1 cellular context compared by ENCODE assay signal in the genomic region with DNA sequence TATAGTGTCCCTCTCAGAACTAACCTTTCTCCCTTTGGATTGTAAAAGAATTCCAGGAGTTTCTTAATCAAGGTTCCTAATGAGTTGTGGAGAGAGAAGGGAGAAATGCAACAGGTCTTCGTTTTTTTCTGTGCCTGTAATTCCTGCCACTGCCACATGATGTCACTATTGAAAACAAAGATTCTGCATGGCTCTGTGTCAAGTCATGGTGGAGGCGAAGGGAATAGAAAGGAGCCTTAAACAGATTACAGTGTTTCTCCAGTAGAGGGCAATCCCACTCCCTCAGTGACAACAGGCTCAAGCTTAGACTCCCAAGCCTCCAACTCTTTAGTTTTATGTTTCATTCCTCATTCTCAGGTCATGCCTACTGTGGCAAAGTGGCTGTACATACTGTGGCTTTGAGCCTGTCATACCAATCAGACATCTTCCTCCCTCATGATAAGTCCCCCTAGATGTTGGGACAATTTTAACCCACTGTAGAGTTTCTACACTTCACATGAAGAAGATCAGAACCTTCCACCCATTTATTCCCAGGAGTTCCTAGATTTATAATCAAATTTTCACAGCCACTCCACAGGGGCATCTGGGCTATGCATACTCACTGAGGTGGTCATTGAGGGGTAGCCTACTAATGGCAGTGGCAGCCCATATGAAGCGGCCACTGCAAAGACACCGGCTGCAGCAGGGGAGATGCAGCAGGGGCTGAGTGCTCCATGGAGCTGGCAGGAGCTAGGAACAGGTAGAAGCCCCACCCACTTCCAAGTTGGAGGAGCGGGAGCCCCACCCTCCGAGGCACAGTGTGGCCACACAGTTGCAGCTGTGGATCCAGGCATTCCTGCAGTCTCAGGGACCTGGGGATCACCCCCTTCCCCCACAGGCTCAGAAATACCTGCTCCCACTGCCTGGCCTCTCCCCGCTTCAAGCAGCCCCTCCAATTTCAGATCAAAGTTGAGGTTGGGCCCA.
A peak's percentile ranks its signal among the peaks of the same experiment; 100 is the strongest.
TF ChIP-seq lines count a peak whose summit lies in the region.

No MANE protein-coding gene starts in this region.

TF ChIP-seq in HEK293, 187 proteins besides CTCF, POLR2A, EP300 and RAD21 (continued from another document):
- TF ChIP-seq, protein P1, sequence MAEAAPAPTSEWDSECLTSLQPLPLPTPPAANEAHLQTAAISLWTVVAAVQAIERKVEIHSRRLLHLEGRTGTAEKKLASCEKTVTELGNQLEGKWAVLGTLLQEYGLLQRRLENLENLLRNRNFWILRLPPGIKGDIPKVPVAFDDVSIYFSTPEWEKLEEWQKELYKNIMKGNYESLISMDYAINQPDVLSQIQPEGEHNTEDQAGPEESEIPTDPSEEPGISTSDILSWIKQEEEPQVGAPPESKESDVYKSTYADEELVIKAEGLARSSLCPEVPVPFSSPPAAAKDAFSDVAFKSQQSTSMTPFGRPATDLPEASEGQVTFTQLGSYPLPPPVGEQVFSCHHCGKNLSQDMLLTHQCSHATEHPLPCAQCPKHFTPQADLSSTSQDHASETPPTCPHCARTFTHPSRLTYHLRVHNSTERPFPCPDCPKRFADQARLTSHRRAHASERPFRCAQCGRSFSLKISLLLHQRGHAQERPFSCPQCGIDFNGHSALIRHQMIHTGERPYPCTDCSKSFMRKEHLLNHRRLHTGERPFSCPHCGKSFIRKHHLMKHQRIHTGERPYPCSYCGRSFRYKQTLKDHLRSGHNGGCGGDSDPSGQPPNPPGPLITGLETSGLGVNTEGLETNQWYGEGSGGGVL (tag by site-specific recombination; IDR thresholded peaks at IDR 0.05), result no peak
- TF ChIP-seq TRIM28 (IDR thresholded peaks at IDR 0.05; ENCODE audit: borderline replicate concordance, low read length) (peak; percentile 17; the same call in 1 of the 2 replicates), ZNF837 (tag by site-specific recombination; IDR thresholded peaks at IDR 0.05) (no peak), ZNF391 (tag by site-specific recombination; IDR thresholded peaks at IDR 0.05; ENCODE audit: borderline replicate concordance, low read depth) (no peak), ZNF558 (tag by site-specific recombination; IDR thresholded peaks at IDR 0.05) (no peak), ZNF621 (tag by site-specific recombination; IDR thresholded peaks at IDR 0.05) (no peak), SCRT2 (tag by site-specific recombination; IDR thresholded peaks at IDR 0.05) (peak; percentile 71)
- TF ChIP-seq, protein P2, sequence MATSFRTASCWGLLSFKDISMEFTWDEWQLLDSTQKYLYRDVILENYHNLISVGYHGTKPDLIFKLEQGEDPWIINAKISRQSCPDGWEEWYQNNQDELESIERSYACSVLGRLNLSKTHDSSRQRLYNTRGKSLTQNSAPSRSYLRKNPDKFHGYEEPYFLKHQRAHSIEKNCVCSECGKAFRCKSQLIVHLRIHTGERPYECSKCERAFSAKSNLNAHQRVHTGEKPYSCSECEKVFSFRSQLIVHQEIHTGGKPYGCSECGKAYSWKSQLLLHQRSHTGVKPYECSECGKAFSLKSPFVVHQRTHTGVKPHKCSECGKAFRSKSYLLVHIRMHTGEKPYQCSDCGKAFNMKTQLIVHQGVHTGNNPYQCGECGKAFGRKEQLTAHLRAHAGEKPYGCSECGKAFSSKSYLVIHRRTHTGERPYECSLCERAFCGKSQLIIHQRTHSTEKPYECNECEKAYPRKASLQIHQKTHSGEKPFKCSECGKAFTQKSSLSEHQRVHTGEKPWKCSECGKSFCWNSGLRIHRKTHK (tag by site-specific recombination; IDR thresholded peaks at IDR 0.05), result no peak
- TF ChIP-seq, protein P3, sequence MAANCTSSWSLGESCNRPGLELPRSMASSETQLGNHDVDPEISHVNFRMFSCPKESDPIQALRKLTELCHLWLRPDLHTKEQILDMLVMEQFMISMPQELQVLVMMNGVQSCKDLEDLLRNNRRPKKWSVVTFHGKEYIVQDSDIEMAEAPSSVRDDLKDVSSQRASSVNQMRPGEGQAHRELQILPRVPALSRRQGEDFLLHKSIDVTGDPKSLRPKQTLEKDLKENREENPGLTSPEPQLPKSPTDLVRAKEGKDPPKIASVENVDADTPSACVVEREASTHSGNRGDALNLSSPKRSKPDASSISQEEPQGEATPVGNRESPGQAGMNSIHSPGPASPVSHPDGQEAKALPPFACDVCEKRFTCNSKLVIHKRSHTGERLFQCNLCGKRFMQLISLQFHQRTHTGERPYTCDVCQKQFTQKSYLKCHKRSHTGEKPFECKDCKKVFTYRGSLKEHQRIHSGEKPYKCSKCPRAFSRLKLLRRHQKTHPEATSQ (tag by site-specific recombination; IDR thresholded peaks at IDR 0.05), result no peak
